In the genomic region with DNA sequence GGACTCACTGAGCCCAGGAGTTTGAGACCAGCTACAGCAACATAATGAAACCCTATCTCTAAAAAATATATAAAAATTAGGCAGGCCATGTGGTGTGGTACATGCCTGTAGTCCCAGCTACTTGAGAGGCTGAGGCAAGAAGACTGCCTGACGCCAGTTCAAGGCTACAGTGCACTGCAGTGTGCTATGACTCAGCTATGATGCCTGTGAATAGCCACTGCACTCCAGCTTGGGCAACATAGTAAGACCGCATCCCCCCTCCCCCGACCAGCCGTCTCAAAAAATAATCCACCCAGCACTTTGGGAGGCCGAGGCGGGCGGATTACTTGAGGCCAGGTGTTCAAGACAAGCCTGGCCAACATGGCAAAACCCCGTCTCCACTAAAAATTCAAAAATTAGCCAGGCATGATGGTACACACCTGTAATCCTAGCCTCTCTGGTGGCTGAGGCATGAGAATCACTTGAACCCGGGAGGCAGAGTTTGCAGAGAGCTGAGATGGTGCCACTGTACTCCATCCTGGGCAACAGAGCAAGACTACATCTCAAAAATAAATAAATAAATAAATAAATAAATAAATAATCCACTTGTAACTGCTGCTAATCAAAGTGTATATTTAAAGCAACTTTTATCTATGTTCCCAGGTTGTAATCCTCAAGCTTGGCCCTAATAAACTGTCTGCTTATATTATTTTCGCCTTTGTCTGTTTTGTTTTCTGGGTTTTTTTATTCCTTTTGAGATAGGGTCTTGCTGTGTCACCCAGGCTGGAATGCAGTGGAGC, we compare ENCODE assay signal across 16 cellular contexts. TPM values are rescaled to one million over a fixed set of nuclear protein-coding genes. Genes with fewer than 3 reads are reported as not detected.
DNase-seq lines count a peak whose midpoint lies in the region; ATAC-seq and TF ChIP-seq lines count a peak whose summit lies in the region.
"Had no signal": no experiment of that assay in that cellular context is flagged by ENCODE, and none has a peak within 500 bp of the region (broad histone marks: within the 10 kb centered on the region; RNA-seq: fewer than 3 reads in every experiment).

No MANE protein-coding gene starts in this region.

- intact Hi-C loops in mammary epithelial cell (cut with micrococcal nuclease), result loop anchor here (1.0 to 5.0 kb wide), 2 partner anchors 8 to 213 kb away; a partner anchor contains a TSS
- intact Hi-C loops in mucosa of descending colon (cut with DNase I, micrococcal nuclease), result no loop called here

- H3K4me3 ChIP-seq in AG10803 (ENCODE audit: low read length), result no peak overlapping the region
- H3K4me3 ChIP-seq in mammary epithelial cell (replicated peaks in 1 of 3; ENCODE audit: insufficient read depth in 1 of 3, low read depth in 2 of 3, low read length in 3 of 3), result no peak overlapping the region
- H3K4me3 ChIP-seq in mesendoderm (ENCODE audit: low read length), result no peak overlapping the region
- no peak overlapping the region for H3K4me3 ChIP-seq in mucosa of descending colon
- H3K4me3 ChIP-seq: SJCRH30 had no signal

- no peak overlapping the region for H2AK5ac ChIP-seq in mesendoderm (ENCODE audit: low read length)

- no peak overlapping the region for H4K8ac ChIP-seq in mesendoderm (ENCODE audit: low read depth, low read length)

- no peak for TF ChIP-seq CTCF in AG10803 (conservative IDR thresholded peaks at IDR 0.05; ENCODE audit: low read length)
- no peak for TF ChIP-seq CTCF in mammary epithelial cell (conservative IDR thresholded peaks at IDR 0.05 in 1 of 2, IDR thresholded peaks at IDR 0.05 in 1 of 2; ENCODE audit: extremely low read depth in 1 of 2, insufficient read depth in 1 of 2, low read depth in 1 of 2, low read length in 2 of 2)
- no peak for TF ChIP-seq CTCF in mucosa of descending colon (IDR thresholded peaks at IDR 0.05)

- H3K4me1 ChIP-seq in mammary epithelial cell (ENCODE audit: insufficient read depth, low read length) (peaks cover 36% of the 10 kb centered on the region), mesendoderm (ENCODE audit: control insufficient read depth, low read depth, low read length) (no peaks in the 10 kb centered on the region), mucosa of descending colon (ENCODE audit: low read depth) (no peaks in the 10 kb centered on the region)
- H3K4me1 ChIP-seq: parathyroid adenoma had no signal

- dilution Hi-C loops in mammary epithelial cell (cut with HindIII; ENCODE audit: low sequenced_read_pairs), result no loop called here

- no peak overlapping the region for H3K56ac ChIP-seq in mesendoderm (ENCODE audit: low read length)

- H4K5ac ChIP-seq in mesendoderm (ENCODE audit: low read length), result no peak overlapping the region

- DNase-seq in AG10803 (ENCODE audit: low read depth) (peak; percentile 38), MV-4-11 (lab: John Stamatoyannopoulos, UW) (peak; percentile 64), mammary epithelial cell (peak; percentile 54), mesendoderm (peak; percentile 57), NOMO-1 treated with dmso at 0.1 percent for 144 hours (lab: John Stamatoyannopoulos, UW; ENCODE audit: unreplicated experiment) (no peak), mucosa of descending colon (no peak)
- no peak for DNase-seq in stimulated activated CD4-positive, alpha-beta T cell treated with anti-CD3 and anti-CD28 coated beads, Interleukin-15, amount 100 ng/mL, for 24 hours
- DNase-seq: activated CD4-positive, CD25-positive, alpha-beta regulatory T cell treated with anti-CD3 and anti-CD28 coated beads, Interleukin-2, amount 50 U/mL, for 72 hours; foreskin melanocyte; NCI-H2227 treated with DMSO at 0.1 percent for 48 hours; SJCRH30; stimulated activated CD4-positive, alpha-beta T cell treated with anti-CD3 and anti-CD28 coated beads, Interleukin-4, amount 100 ng/mL, for 24 hours had no signal

- H3K79me1 ChIP-seq in mesendoderm (ENCODE audit: low read length), result peaks cover 7% of the 10 kb centered on the region

- no peak overlapping the region for H2AFZ ChIP-seq in mammary epithelial cell (ENCODE audit: low read depth, low read length)
- H2AFZ ChIP-seq: parathyroid adenoma had no signal

- no peak overlapping the region for H2BK5ac ChIP-seq in mesendoderm (ENCODE audit: low read length)

- no peak overlapping the region for H2BK120ac ChIP-seq in mesendoderm (ENCODE audit: low read depth, low read length)

- no peak overlapping the region for H3K23ac ChIP-seq in mesendoderm (ENCODE audit: low read length)

- H3K4me2 ChIP-seq in mammary epithelial cell (ENCODE audit: insufficient read depth, low read depth, low read length) (no peak overlapping the region), mesendoderm (ENCODE audit: low read length) (no peak overlapping the region)

- no peak overlapping the region for H3K4ac ChIP-seq in mesendoderm (ENCODE audit: low read depth, low read length)

- in situ Hi-C loops in mammary epithelial cell (cut with MboI; ENCODE audit: low sequenced_read_pairs in 2 of 2), result no loop called here

- H3K79me2 ChIP-seq in mammary epithelial cell (ENCODE audit: insufficient read depth, low read length), result peaks cover 60% of the 10 kb centered on the region
- peaks cover 13% of the 10 kb centered on the region for H3K79me2 ChIP-seq in mesendoderm (ENCODE audit: control insufficient read depth, insufficient read depth, low read length)

- peak overlapping the region; percentile 42 for H3K27ac ChIP-seq in mammary epithelial cell (ENCODE audit: insufficient read depth, low read depth, low read length)
- H3K27ac ChIP-seq in mesendoderm (ENCODE audit: low read depth, low read length), result no peak overlapping the region
- H3K27ac ChIP-seq: parathyroid adenoma had no signal

- H3K9me3 ChIP-seq in mammary epithelial cell (replicated peaks; ENCODE audit: insufficient read depth, low read length), result no peaks in the 10 kb centered on the region
- H3K9me3 ChIP-seq in mucosa of descending colon, result no peaks in the 10 kb centered on the region
- H3K9me3 ChIP-seq: SJCRH30 had no signal

- H3K27me3 ChIP-seq in mammary epithelial cell (ENCODE audit: insufficient read depth, low read length) (no peaks in the 10 kb centered on the region), mesendoderm (ENCODE audit: insufficient read depth, low read length, poor library complexity) (no peaks in the 10 kb centered on the region)
- H3K27me3 ChIP-seq: SJCRH30 had no signal

- H2BK15ac ChIP-seq in mesendoderm (replicated peaks; ENCODE audit: low read depth), result no peak overlapping the region

- H4K20me1 ChIP-seq in mammary epithelial cell (ENCODE audit: insufficient read depth, low read length), result no peaks in the 10 kb centered on the region

- no peak for ATAC-seq in mucosa of descending colon
- no peak for ATAC-seq in GM18502 (IDR thresholded peaks at IDR 0.05; ENCODE audit: poor library complexity, unreplicated experiment)
- ATAC-seq: activated T-helper 17 cell treated with anti-CD3 and anti-CD28 coated beads, Interleukin-2, amount 50 U/mL, for 72 hours had no signal

- peaks cover 7% of the 10 kb centered on the region for H3K36me3 ChIP-seq in mammary epithelial cell (ENCODE audit: insufficient read depth, low read length)
- H3K36me3 ChIP-seq in mesendoderm (ENCODE audit: control insufficient read depth, insufficient read depth, low read length), result peaks cover 3% of the 10 kb centered on the region
- no peaks in the 10 kb centered on the region for H3K36me3 ChIP-seq in mucosa of descending colon (ENCODE audit: low read depth)

- H3K18ac ChIP-seq in mesendoderm (ENCODE audit: low read length), result no peak overlapping the region

- no peak overlapping the region for H3K9ac ChIP-seq in mammary epithelial cell (ENCODE audit: insufficient read depth, low read length)
- no peak overlapping the region for H3K9ac ChIP-seq in mesendoderm (ENCODE audit: low read length)
- H3K9ac ChIP-seq: parathyroid adenoma had no signal

- BruUV-seq in mammary epithelial cell (replicated peaks; lab: Mats Ljungman, UMichigan), result no TSS peak

- CTCF ChIA-PET in mammary epithelial cell (lab: Charles Lee; ENCODE audit: low non-redundant PET), result no interaction called here

- WGBS in mammary epithelial cell (ENCODE audit: low coverage, missing lambda C conversion rate), result 78% methylated on average over 10 of the region's 10 CpGs
- no CpG with 5 or more reads among the region's 10 CpGs for WGBS in mesendoderm (ENCODE audit: extremely low coverage, insufficient coverage, low lambda C conversion rate)

RNA-seq across cellular contexts. Expression of a gene that starts 7.8 kb away (rescaled TPM):
- total RNA-seq in mammary epithelial cell (100 to 1,000 TPM in 1 of 2 donors, 10 to 100 TPM in 1; 34.2 to 108 TPM), mucosa of descending colon (10 to 100 TPM in 2 of 3 donors, 1 to 10 TPM in 1; 9.8 to 16.6 (median 14.1) TPM)
- 16.5 TPM for polyA plus RNA-seq in mammary epithelial cell
- 14.4 TPM for polyA minus RNA-seq in mammary epithelial cell
- 6.7 TPM for polyA plus RNA-seq in mesendoderm (2013, experiment 1 of 2)
- polyA plus RNA-seq in mesendoderm (2013, experiment 2 of 2), result 7.0 TPM

RNA-seq across cellular contexts. Expression of a gene that starts 8.2 kb away (rescaled TPM):
- total RNA-seq in mammary epithelial cell (10 to 100 TPM; 67.5 to 98.9 TPM), mucosa of descending colon (10 to 100 TPM; 32.8 to 43.3 (median 35.9) TPM)
- polyA plus RNA-seq in mammary epithelial cell, result 39.2 TPM
- 10.6 TPM for polyA minus RNA-seq in mammary epithelial cell
- 25.1 TPM for polyA plus RNA-seq in mesendoderm (2013, experiment 1 of 2)
- polyA plus RNA-seq in mesendoderm (2013, experiment 2 of 2), result 25.4 TPM

RNA-seq across cellular contexts. Expression of a gene that starts 48.1 kb away (rescaled TPM):
- total RNA-seq in mammary epithelial cell (100 to 1,000 TPM in 1 of 2 donors, 10 to 100 TPM in 1; 18.2 to 169 TPM), mucosa of descending colon (10 to 100 TPM in 1 of 3 donors, 1 to 10 TPM in 2; 3.9 to 11.3 (median 8.0) TPM)
- 113 TPM for polyA plus RNA-seq in mammary epithelial cell
- polyA minus RNA-seq in mammary epithelial cell, result 140 TPM
- polyA plus RNA-seq in mesendoderm (2013, experiment 1 of 2), result not detected
- not detected for polyA plus RNA-seq in mesendoderm (2013, experiment 2 of 2)
- total RNA-seq: activated T-helper 17 cell treated with anti-CD3 and anti-CD28 coated beads, Interleukin-2, amount 50 U/mL, for 72 hours; SJCRH30 had no signal
- polyA plus RNA-seq: IgD-negative memory B cell had no signal

Comparison
In these comparisons a context has a peak if more than half of its experiments do, and no peak if none do; other contexts are left out.
1. DNase-seq: peak in AG10803 (single experiment), MV-4-11 (single experiment), mammary epithelial cell (single experiment) and mesendoderm (single experiment); none in stimulated activated CD4-positive, alpha-beta T cell treated with anti-CD3 and anti-CD28 coated beads, Interleukin-15, amount 100 ng/mL, for 24 hours (single experiment), NOMO-1 treated with dmso at 0.1 percent for 144 hours (single experiment) and mucosa of descending colon (0 of 3).